22 cellular contexts compared by ENCODE assay signal in genomic region chr11:115918579-115918978, GRCh38.
A peak's percentile ranks its signal among the peaks of the same experiment; 100 is the strongest.
DNase-seq lines count a peak whose midpoint lies in the region; ATAC-seq, FAIRE-seq and TF ChIP-seq lines count a peak whose summit lies in the region.
"Had no signal": no experiment of that assay in that cellular context is flagged by ENCODE, and none has a peak within 500 bp of the region (broad histone marks: within the 10 kb centered on the region; RNA-seq: fewer than 3 reads in every experiment).

No MANE protein-coding gene starts in this region.

- no peaks in the 10 kb centered on the region for H3K79me1 ChIP-seq in mesenchymal stem cell (replicated peaks; ENCODE audit: low read length, poor library complexity, severe bottlenecking)

- H2BK5ac ChIP-seq in mesenchymal stem cell (ENCODE audit: low read depth, low read length, poor library complexity, severe bottlenecking) = no peak overlapping the region

- H3K27ac Mint-ChIP-seq in chondrocyte (ENCODE audit: unreplicated experiment) = no peak overlapping the region
- H3K27ac Mint-ChIP-seq: CD4-positive, alpha-beta memory T cell; GM23338 had no signal

- peaks cover 15% of the 10 kb centered on the region for H3K4me1 ChIP-seq in mesenchymal stem cell (ENCODE audit: control insufficient read depth, insufficient read depth, low read depth, low read length)
- H3K4me1 ChIP-seq: A549 had no signal

- 94% methylated on average over 2 of the region's 2 CpGs for WGBS in mesenchymal stem cell

- TF ChIP-seq POLR2A in GM12891 (IDR thresholded peaks at IDR 0.05; ENCODE audit: low read depth, low read length) = no peak

- H4K91ac ChIP-seq in mesenchymal stem cell (ENCODE audit: low read length) = no peak overlapping the region

- no peak overlapping the region for H3K4ac ChIP-seq in mesenchymal stem cell (ENCODE audit: low read depth in 1 of 2, low read length in 2 of 2)

- no peak for ATAC-seq in GM21515 (IDR thresholded peaks at IDR 0.05; ENCODE audit: unreplicated experiment)
- ATAC-seq: A549, K562 had no signal

- peaks cover 0 to 5% of the 10 kb centered on the region in 2 experiments for H3K27me3 ChIP-seq in mesenchymal stem cell (ENCODE audit: control insufficient read depth in 1 of 2, insufficient read depth in 1 of 2, low read length in 2 of 2)

- H3K9me3 ChIP-seq in mesenchymal stem cell (ENCODE audit: control insufficient read depth, low read length) = no peaks in the 10 kb centered on the region
- H3K9me3 ChIP-seq: A549 had no signal

- H3K18ac ChIP-seq in mesenchymal stem cell (ENCODE audit: low read depth in 1 of 2, low read length in 2 of 2) = no peak overlapping the region

- H3K36me3 Mint-ChIP-seq in chondrocyte (ENCODE audit: low read depth) = no peaks in the 10 kb centered on the region
- H3K36me3 Mint-ChIP-seq: CD4-positive, alpha-beta memory T cell had no signal

- H3K9ac ChIP-seq in mesenchymal stem cell (ENCODE audit: low read length) = no peak overlapping the region

- H3K27me3 Mint-ChIP-seq in chondrocyte (ENCODE audit: low read depth) = peaks cover 15% of the 10 kb centered on the region
- H3K27me3 Mint-ChIP-seq: CD4-positive, alpha-beta memory T cell had no signal

- no peaks in the 10 kb centered on the region for H3K9me3 Mint-ChIP-seq in chondrocyte (ENCODE audit: low read depth)
- H3K9me3 Mint-ChIP-seq: GM23338 had no signal

- no peak overlapping the region for H3K14ac ChIP-seq in mesenchymal stem cell (ENCODE audit: low read length in 2 of 2)

- H2BK15ac ChIP-seq in mesenchymal stem cell (ENCODE audit: low read depth, poor library complexity, severe bottlenecking) = no peak overlapping the region

- no peak overlapping the region for H2AFZ ChIP-seq in mesenchymal stem cell (ENCODE audit: low read depth, low read length)
- H2AFZ ChIP-seq: GM23338 had no signal

- TF ChIP-seq CTCF in chondrocyte (IDR thresholded peaks at IDR 0.05) = no peak

- no peak overlapping the region for H3K4me2 ChIP-seq in mesenchymal stem cell (ENCODE audit: low read length, poor library complexity, severe bottlenecking)
- H3K4me2 ChIP-seq: A549, GM23338 had no signal

- H2BK12ac ChIP-seq in mesenchymal stem cell (ENCODE audit: low read length in 2 of 2) = no peak overlapping the region

- H2AK5ac ChIP-seq in mesenchymal stem cell (ENCODE audit: low read length, severe bottlenecking) = peak overlapping the region; percentile 97

- peak overlapping the region; percentile 53 for H3K27ac ChIP-seq in mesenchymal stem cell (ENCODE audit: low read length, poor library complexity, severe bottlenecking)
- H3K27ac ChIP-seq: 22Rv1, A549, C4-2B had no signal

- peaks cover 16% of the 10 kb centered on the region for H3K4me1 Mint-ChIP-seq in chondrocyte (ENCODE audit: low read depth)
- H3K4me1 Mint-ChIP-seq: CD4-positive, alpha-beta memory T cell had no signal

- H4K8ac ChIP-seq in mesenchymal stem cell (ENCODE audit: low read length) = no peak overlapping the region

- FAIRE-seq in GM12891 (lab: Jason Lieb, UNC) = no peak
- FAIRE-seq: A549, G401.6, H54, HTR-8/SVneo, K562 had no signal

- no peak overlapping the region for H2BK120ac ChIP-seq in mesenchymal stem cell (ENCODE audit: low read depth, low read length)

- no peak overlapping the region for H3K4me3 Mint-ChIP-seq in chondrocyte (ENCODE audit: unreplicated experiment)
- H3K4me3 Mint-ChIP-seq: CD4-positive, alpha-beta memory T cell; GM23338 had no signal

- no peaks in the 10 kb centered on the region for H3K36me3 ChIP-seq in mesenchymal stem cell (ENCODE audit: control insufficient read depth in 1 of 2, insufficient read depth in 2 of 2, low read depth in 1 of 2, low read length in 2 of 2)

- DNase-seq in DMS79 treated with DMSO at 0.1 percent for 48 hours (lab: John Stamatoyannopoulos, UW) (peak; percentile 14), DMS79 (lab: John Stamatoyannopoulos, UW) (no peak), GM12891 (ENCODE audit: insufficient read length, low spot score) (no peak), NCI-H69 (lab: John Stamatoyannopoulos, UW) (peak; percentile 17), mesenchymal stem cell (no peak), chondrocyte (ENCODE audit: low spot score) (no peak)
- DNase-seq in activated naive CD4-positive, alpha-beta T cell treated with Interleukin-2 at 50 U/mL for 16 hours = no peak
- DNase-seq: AML-193; CD4-positive, alpha-beta memory T cell; DMS153; DND-41; HCEC 1CT; IMR-90 had no signal

- no peak overlapping the region for H3K4me3 ChIP-seq in mesenchymal stem cell (ENCODE audit: insufficient read depth in 1 of 2, low read depth in 1 of 2, low read length in 2 of 2)
- H3K4me3 ChIP-seq: A549, GM23338, K562 had no signal

- no peak overlapping the region for H3K23ac ChIP-seq in mesenchymal stem cell (ENCODE audit: low read length in 2 of 2)

TF ChIP-seq in GM12891, 5 proteins besides CTCF, POLR2A, EP300 and RAD21:
- TF ChIP-seq SPI1 (IDR thresholded peaks at IDR 0.05; ENCODE audit: low read depth, low read length) = 0 out of 2 replicates have a peak, but pooled peaks have one; percentile 14
- no peak for TF ChIP-seq TAF1 (IDR thresholded peaks at IDR 0.05; ENCODE audit: low read depth, low read length)

Comparison
In these comparisons a context has a peak if more than half of its experiments do, and no peak if none do; other contexts are left out.
1. DNase-seq: peak in DMS79 treated with DMSO at 0.1 percent for 48 hours (single experiment) and NCI-H69 (single experiment); none in DMS79 (single experiment), GM12891 (single experiment), mesenchymal stem cell (single experiment), activated naive CD4-positive, alpha-beta T cell treated with Interleukin-2 at 50 U/mL for 16 hours (single experiment) and chondrocyte (single experiment).